ENCODE assay signal across 9 cellular contexts in the genomic region with DNA sequence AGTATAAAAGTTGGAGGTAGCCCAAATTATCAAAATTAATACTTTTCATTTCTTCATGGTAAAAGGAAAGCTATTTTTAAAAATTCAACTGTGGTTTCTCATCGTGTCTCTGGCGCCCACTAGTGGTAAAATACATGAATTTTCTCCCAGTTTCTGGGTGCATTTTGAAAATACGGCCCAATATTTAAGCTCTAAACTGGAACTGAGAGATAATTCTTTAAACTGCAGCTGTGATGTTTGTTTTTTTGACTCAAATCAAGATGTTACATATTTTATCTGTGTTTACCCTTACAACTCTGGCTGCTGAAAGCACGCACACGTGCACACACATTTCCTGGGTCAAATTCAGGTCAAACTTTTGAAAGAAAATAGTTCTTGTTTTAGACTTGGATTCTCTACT.
DNase-seq lines count a peak whose midpoint lies in the region; ATAC-seq, FAIRE-seq and TF ChIP-seq lines count a peak whose summit lies in the region.
"Had no signal": no experiment of that assay in that cellular context is flagged by ENCODE, and none has a peak within 500 bp of the region (broad histone marks: within the 10 kb centered on the region; RNA-seq: fewer than 3 reads in every experiment).

No MANE protein-coding gene starts in this region.

- no peaks in the 10 kb centered on the region for H3K27me3 ChIP-seq in thyroid gland

- WGBS in thyroid gland, 2 donors: 23 to 27% methylated on average over 5 of the region's 5 CpGs

- no peak overlapping the region for H3K4me3 ChIP-seq in thyroid gland (replicated peaks in 1 of 3)

- intact Hi-C loops in thyroid gland (cut with DNase I): loop anchor here (10.0 kb wide), 1 partner anchor 122 kb away; a partner anchor contains a TSS

- no peaks in the 10 kb centered on the region for H3K9me3 ChIP-seq in thyroid gland

- peak; percentile 61 for FAIRE-seq in frontal cortex (lab: Jason Lieb, UNC)
- FAIRE-seq: endometrium had no signal

- peak; percentile 48 for DNase-seq in AG08395 (ENCODE audit: low spot score)
- DNase-seq in GM10248 (ENCODE audit: extremely low spot score): no peak
- peak; percentile 37 for DNase-seq in RPMI8226
- DNase-seq in frontal cortex (ENCODE audit: low spot score in 2 of 2): no peak
- no peak for DNase-seq in thyroid gland
- DNase-seq in mucosa of gallbladder (ENCODE audit: low spot score): no peak

- H3K4me1 ChIP-seq in thyroid gland: no peaks in the 10 kb centered on the region

- peak; percentile 47 for TF ChIP-seq CTCF in GM10248 (IDR thresholded peaks at IDR 0.05; ENCODE audit: control extremely low read depth, extremely low read depth, low read depth, missing control alignments)
- TF ChIP-seq CTCF in thyroid gland (IDR thresholded peaks at IDR 0.05): peak; percentile 53 to 66 (median 62)

- no peak for ATAC-seq in GM19328 (IDR thresholded peaks at IDR 0.05; ENCODE audit: unreplicated experiment)
- ATAC-seq in HG02938 (IDR thresholded peaks at IDR 0.05; ENCODE audit: unreplicated experiment): no peak

- POLR2A ChIA-PET in GM10248 (lab: Yijun Ruan, JAX): no interaction called here

- CTCF ChIA-PET in GM10248 (lab: Yijun Ruan, JAX): interaction anchor here (0.8 to 4.2 kb wide), 30 partner anchors 8 to 371 kb away, joined by 3 to 52 read pairs (median 5); a partner anchor contains a TSS

- H3K27ac ChIP-seq in thyroid gland: no peak overlapping the region

- no peaks in the 10 kb centered on the region for H3K36me3 ChIP-seq in thyroid gland

- TF ChIP-seq POLR2A in thyroid gland (IDR thresholded peaks at IDR 0.05): no peak

Comparison
In these comparisons a context has a peak if more than half of its experiments do, and no peak if none do; other contexts are left out.
1. DNase-seq: peak in AG08395 (single experiment) and RPMI8226 (single experiment); none in GM10248 (single experiment), frontal cortex (0 of 2), thyroid gland (0 of 2) and mucosa of gallbladder (single experiment).